In the genomic region with DNA sequence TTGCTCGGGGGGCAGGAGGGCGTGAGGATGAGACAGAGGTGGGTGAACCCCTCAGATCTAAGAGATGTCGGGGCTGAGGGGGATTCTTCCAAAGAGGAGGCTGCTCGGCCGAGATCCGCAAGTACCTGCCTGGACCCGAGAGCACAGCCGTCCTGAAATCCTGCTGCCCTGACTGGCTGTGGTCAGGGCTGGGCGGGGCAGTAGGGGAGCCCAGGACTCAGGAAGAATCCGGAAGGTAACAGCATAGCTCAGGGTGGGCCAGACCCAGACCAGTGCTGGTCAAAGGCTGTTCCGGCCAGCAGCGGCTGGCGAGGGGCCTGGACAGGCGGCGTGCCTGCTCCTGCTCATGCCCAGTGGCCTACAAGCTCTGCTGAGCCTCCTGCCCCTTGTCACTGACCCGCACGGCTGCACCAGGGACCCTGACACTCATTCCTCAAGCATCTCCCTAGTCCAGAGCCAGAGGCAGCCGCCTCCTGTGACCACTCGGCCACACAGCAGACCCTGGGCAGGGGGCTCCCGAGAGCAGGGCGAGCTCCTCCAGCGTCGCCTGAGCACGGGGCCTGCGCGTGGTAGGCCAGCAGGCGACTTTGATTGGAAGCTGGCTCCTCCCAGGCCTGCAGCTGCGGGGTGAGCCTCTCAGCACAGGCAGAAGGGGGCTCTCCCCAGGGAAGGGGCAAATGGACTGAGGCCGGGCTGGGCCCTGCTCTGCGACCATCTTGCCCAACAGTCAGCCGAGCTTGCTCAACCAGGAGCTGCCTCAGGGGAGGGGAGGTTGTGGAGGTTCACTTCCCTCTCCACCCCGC, we compare ENCODE assay signal across 1 cellular context.
TF ChIP-seq lines count a peak whose summit lies in the region.

No MANE protein-coding gene starts in this region.

TF ChIP-seq in HEK293T, 16 proteins besides CTCF, POLR2A, EP300 and RAD21 (continued from another document):
- no peak for TF ChIP-seq FOXM1 (IDR thresholded peaks at IDR 0.05; ENCODE audit: borderline replicate concordance)
- TF ChIP-seq ARNT (IDR thresholded peaks at IDR 0.05) = no peak
- TF ChIP-seq LEF1 (IDR thresholded peaks at IDR 0.05; ENCODE audit: borderline replicate concordance) = no peak
- TF ChIP-seq BHLHE40 (IDR thresholded peaks at IDR 0.05; ENCODE audit: borderline replicate concordance) = no peak
